1 cellular context compared by ENCODE assay signal in genomic region chr19:16829822-16830289, GRCh38.
TF ChIP-seq lines count a peak whose summit lies in the region.

No MANE protein-coding gene starts in this region.

TF ChIP-seq in H1, 55 proteins besides CTCF, POLR2A, EP300 and RAD21:
- TF ChIP-seq CHD7 (IDR thresholded peaks at IDR 0.05; ENCODE audit: insufficient replicate concordance, low read length): no peak
- TF ChIP-seq SP1 (IDR thresholded peaks at IDR 0.05; ENCODE audit: low read depth, low read length): no peak
- no peak for TF ChIP-seq HDAC2 (IDR thresholded peaks at IDR 0.05; ENCODE audit: borderline replicate concordance in 1 of 2, low read depth in 2 of 2, low read length in 2 of 2)
- TF ChIP-seq ZNF274 (IDR thresholded peaks at IDR 0.05; ENCODE audit: borderline replicate concordance, extremely low read depth, low read length): no peak
- TF ChIP-seq ATF2 (IDR thresholded peaks at IDR 0.05; ENCODE audit: low read length): no peak
- no peak for TF ChIP-seq CEBPB (IDR thresholded peaks at IDR 0.05; ENCODE audit: low read depth, low read length)
- no peak for TF ChIP-seq BRCA1 (IDR thresholded peaks at IDR 0.05; ENCODE audit: low read depth, low read length)
- TF ChIP-seq TCF12 (IDR thresholded peaks at IDR 0.05; ENCODE audit: low read depth, low read length): no peak
- no peak for TF ChIP-seq TAF1 (IDR thresholded peaks at IDR 0.05; ENCODE audit: low read depth, low read length)
- no peak for TF ChIP-seq TAF7 (optimal IDR thresholded peaks at IDR 0.05; ENCODE audit: borderline replicate concordance, low read depth, low read length)
- TF ChIP-seq RBBP5 (IDR thresholded peaks at IDR 0.05; ENCODE audit: borderline replicate concordance, low read depth, low read length): no peak
- no peak for TF ChIP-seq SAP30 (IDR thresholded peaks at IDR 0.05; ENCODE audit: insufficient read depth, insufficient replicate concordance, low read length)
- no peak for TF ChIP-seq SP4 (IDR thresholded peaks at IDR 0.05; ENCODE audit: low read length)
- TF ChIP-seq RXRA (IDR thresholded peaks at IDR 0.05; ENCODE audit: insufficient read depth, low read depth, low read length): no peak
